ENCODE assay signal across 10 cellular contexts in the genomic region with DNA sequence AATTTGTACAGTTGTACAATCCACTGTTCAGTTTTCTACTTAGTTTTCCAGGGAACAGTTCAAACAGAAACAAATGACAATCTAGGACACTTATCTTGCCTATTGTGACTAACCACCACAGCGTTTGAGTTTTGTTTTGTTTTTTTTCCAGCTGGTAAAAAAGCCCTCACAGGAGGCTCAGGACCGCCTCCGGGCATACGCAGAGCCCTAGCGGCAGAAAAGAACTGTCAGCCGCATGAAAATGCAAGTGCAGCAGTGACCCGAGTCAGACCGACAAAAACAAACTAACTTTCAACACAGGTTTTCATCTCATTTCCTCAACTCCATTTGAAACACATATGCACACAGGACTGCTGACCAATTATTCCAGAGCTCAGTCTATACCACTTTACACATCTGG.
DNase-seq lines count a peak whose midpoint lies in the region; ATAC-seq and TF ChIP-seq lines count a peak whose summit lies in the region.
"Had no signal": no experiment of that assay in that cellular context is flagged by ENCODE, and none has a peak within 500 bp of the region (broad histone marks: within the 10 kb centered on the region; RNA-seq: fewer than 3 reads in every experiment).

No MANE protein-coding gene starts in this region.

- no peaks in the 10 kb centered on the region for H3K36me3 ChIP-seq in osteoblast (ENCODE audit: insufficient read depth, low read length)
- H3K36me3 ChIP-seq in ovary, result no peaks in the 10 kb centered on the region

- intact Hi-C loops in ovary (cut with DNase I), result loop anchor here in 1 of 4 donors (10.0 kb wide), 1 partner anchor 407 kb away; no protein-coding TSS in a partner anchor

- H3K9me3 ChIP-seq in osteoblast (ENCODE audit: low read depth, low read length) (no peaks in the 10 kb centered on the region), ovary (no peaks in the 10 kb centered on the region)

- H3K4me1 Mint-ChIP-seq in HFFc6 (ENCODE audit: low read depth) (peaks cover 6% of the 10 kb centered on the region; the same call in 1 of the 2 replicates), endothelial cell (ENCODE audit: unreplicated experiment) (no peaks in the 10 kb centered on the region)

- no peaks in the 10 kb centered on the region for H3K79me2 ChIP-seq in osteoblast (ENCODE audit: insufficient read depth, low read length)

- H3K27me3 ChIP-seq in osteoblast (ENCODE audit: insufficient read depth, low read length), result no peaks in the 10 kb centered on the region
- H3K27me3 ChIP-seq in ovary, result no peaks in the 10 kb centered on the region

- ATAC-seq in GM18870 (IDR thresholded peaks at IDR 0.05; ENCODE audit: unreplicated experiment), result no peak

- no peak overlapping the region for H3K27ac Mint-ChIP-seq in HFFc6
- H3K27ac Mint-ChIP-seq in endothelial cell (ENCODE audit: unreplicated experiment), result no peak overlapping the region
- H3K27ac Mint-ChIP-seq: activated naive CD4-positive, alpha-beta T cell treated with anti-CD3 and anti-CD28 coated beads, Interleukin-2, amount 50 U/mL, for 24 hours had no signal

- no peak overlapping the region for H2AFZ ChIP-seq in osteoblast (ENCODE audit: low read length)

- TF ChIP-seq CTCF in osteoblast (IDR thresholded peaks at IDR 0.05; ENCODE audit: extremely low read depth, low read depth, low read length) (peak; percentile 29), ovary (IDR thresholded peaks at IDR 0.05) (no peak), HFFc6 (IDR thresholded peaks at IDR 0.05) (no peak; the same call in 1 of the 2 replicates), endothelial cell (IDR thresholded peaks at IDR 0.05; ENCODE audit: unreplicated experiment) (no peak)

- peak overlapping the region; percentile 50 for H3K4me2 ChIP-seq in osteoblast (ENCODE audit: insufficient read depth, low read length)

- H3K4me1 ChIP-seq in osteoblast (ENCODE audit: insufficient read depth, low read length), result no peaks in the 10 kb centered on the region
- H3K4me1 ChIP-seq in ovary (ENCODE audit: insufficient read depth), result no peaks in the 10 kb centered on the region

- H3K4me3 ChIP-seq in osteoblast (ENCODE audit: insufficient read depth, low read length), result no peak overlapping the region
- H3K4me3 ChIP-seq in ovary, result no peak overlapping the region

- TF ChIP-seq EP300 in ovary (IDR thresholded peaks at IDR 0.05), result no peak

- TF ChIP-seq POLR2A in ovary (IDR thresholded peaks at IDR 0.05), result no peak

- no peaks in the 10 kb centered on the region for H3K36me3 Mint-ChIP-seq in HFFc6 (ENCODE audit: low read depth)
- H3K36me3 Mint-ChIP-seq in endothelial cell (ENCODE audit: low read depth, unreplicated experiment), result no peaks in the 10 kb centered on the region
- H3K36me3 Mint-ChIP-seq: activated naive CD4-positive, alpha-beta T cell treated with anti-CD3 and anti-CD28 coated beads, Interleukin-2, amount 50 U/mL, for 24 hours had no signal

- H3K27ac ChIP-seq in cingulate gyrus (ENCODE audit: low read depth, low read length) (peak overlapping the region; percentile 3), osteoblast (ENCODE audit: low read depth, low read length) (no peak overlapping the region), ovary (no peak overlapping the region)

- 11 to 54% (median 31%) methylated on average over 8 of the region's 8 CpGs for WGBS in ovary, 3 donors

- H3K9me3 Mint-ChIP-seq in HFFc6 (no peaks in the 10 kb centered on the region), endothelial cell (ENCODE audit: unreplicated experiment) (no peaks in the 10 kb centered on the region)
- H3K9me3 Mint-ChIP-seq: activated naive CD4-positive, alpha-beta T cell treated with anti-CD3 and anti-CD28 coated beads, Interleukin-2, amount 50 U/mL, for 24 hours had no signal

- DNase-seq in ELF-1 (ENCODE audit: low read depth, low spot score) (peak; percentile 67), NCI-H146 treated with DMSO at 0.1 percent for 48 hours (lab: John Stamatoyannopoulos, UW; ENCODE audit: unreplicated experiment) (peak; percentile 51), osteoblast (ENCODE audit: insufficient read length, low spot score, missing footprints) (no peak), ovary (no peak), HFFc6 (no peak), endothelial cell (ENCODE audit: low spot score) (no peak)
- DNase-seq: COR-L47 had no signal

- H3K27me3 Mint-ChIP-seq in HFFc6 (ENCODE audit: insufficient read depth) (peaks cover 7% of the 10 kb centered on the region), endothelial cell (ENCODE audit: unreplicated experiment) (no peaks in the 10 kb centered on the region)
- H3K27me3 Mint-ChIP-seq: activated naive CD4-positive, alpha-beta T cell treated with anti-CD3 and anti-CD28 coated beads, Interleukin-2, amount 50 U/mL, for 24 hours had no signal

- H4K20me1 ChIP-seq in osteoblast (ENCODE audit: insufficient read depth, low read length), result no peaks in the 10 kb centered on the region

- H3K4me3 Mint-ChIP-seq in HFFc6 (no peak overlapping the region; the same call in 1 of the 2 replicates), endothelial cell (ENCODE audit: unreplicated experiment) (no peak overlapping the region)
- H3K4me3 Mint-ChIP-seq: activated naive CD4-positive, alpha-beta T cell treated with anti-CD3 and anti-CD28 coated beads, Interleukin-2, amount 50 U/mL, for 24 hours had no signal

Comparison
In these comparisons a context has a peak if more than half of its experiments do, and no peak if none do; other contexts are left out.
1. DNase-seq: peak in ELF-1 (single experiment) and NCI-H146 treated with DMSO at 0.1 percent for 48 hours (single experiment); none in osteoblast (single experiment), ovary (0 of 5), HFFc6 (single experiment) and endothelial cell (single experiment).